In genomic region chr19:49409441-49410029, GRCh38 we compare ENCODE assay signal across 14 cellular contexts. TPM values are rescaled to one million over a fixed set of nuclear protein-coding genes. Genes with fewer than 3 reads are reported as not detected.
DNase-seq lines count a peak whose midpoint lies in the region; ATAC-seq lines count a peak whose summit lies in the region.
"Had no signal": no experiment of that assay in that cellular context is flagged by ENCODE, and none has a peak within 500 bp of the region (broad histone marks: within the 10 kb centered on the region; RNA-seq: fewer than 3 reads in every experiment).

No MANE protein-coding gene starts in this region.

- peak; percentile 69 for DNase-seq in activated effector memory CD4-positive, alpha-beta T cell treated with anti-CD3 and anti-CD28 coated beads, Interleukin-2, amount 50 U/mL, for 16 hours
- no peak for DNase-seq in activated effector memory CD4-positive, alpha-beta T cell treated with Interleukin-2 at 50 U/mL for 16 hours
- DNase-seq in NCI-H69 (lab: John Stamatoyannopoulos, UW) (peak; percentile 60), dedifferentiated amniotic fluid mesenchymal stem cell (ENCODE audit: extremely low spot score) (no peak)
- DNase-seq: NCI-H524 had no signal

- peak overlapping the region; percentile 74 for H3K4me3 Mint-ChIP-seq in activated T-helper 17 cell treated with anti-CD3 and anti-CD28 coated beads, Interleukin-2, amount 50 U/mL, for 72 hours
- peak overlapping the region; percentile 44 for H3K4me3 Mint-ChIP-seq in stimulated activated memory B cell treated with anti-CD40 and anti-IgM and Interleukin-4, amounts not matched to agents 10 μg/mL and 1 μg/mL and 100 μg/mL, for 72 hours
- H3K4me3 Mint-ChIP-seq: HFFc6 had no signal

- no peaks in the 10 kb centered on the region for H3K27me3 Mint-ChIP-seq in activated T-helper 17 cell treated with anti-CD3 and anti-CD28 coated beads, Interleukin-2, amount 50 U/mL, for 72 hours
- H3K27me3 Mint-ChIP-seq in stimulated activated memory B cell treated with anti-CD40 and anti-IgM and Interleukin-4, amounts not matched to agents 10 μg/mL and 1 μg/mL and 100 μg/mL, for 72 hours: no peaks in the 10 kb centered on the region

- ATAC-seq in activated T-helper 17 cell treated with anti-CD3 and anti-CD28 coated beads, Interleukin-2, amount 50 U/mL, for 72 hours (replicated peaks): peak; percentile 79
- peak; percentile 87 for ATAC-seq in stimulated activated memory B cell treated with anti-CD40 and anti-IgM and Interleukin-4, amounts not matched to agents 10 μg/mL and 1 μg/mL and 100 μg/mL, for 72 hours
- ATAC-seq in GM21717 (IDR thresholded peaks at IDR 0.05; ENCODE audit: unreplicated experiment) (no peak), GM18517 (IDR thresholded peaks at IDR 0.05; ENCODE audit: unreplicated experiment) (no peak)
- ATAC-seq: gastroesophageal sphincter had no signal

- peaks cover 33% of the 10 kb centered on the region for H3K4me1 Mint-ChIP-seq in activated T-helper 17 cell treated with anti-CD3 and anti-CD28 coated beads, Interleukin-2, amount 50 U/mL, for 72 hours
- peaks cover 68% of the 10 kb centered on the region for H3K4me1 Mint-ChIP-seq in stimulated activated memory B cell treated with anti-CD40 and anti-IgM and Interleukin-4, amounts not matched to agents 10 μg/mL and 1 μg/mL and 100 μg/mL, for 72 hours

- no peaks in the 10 kb centered on the region for H3K36me3 Mint-ChIP-seq in activated T-helper 17 cell treated with anti-CD3 and anti-CD28 coated beads, Interleukin-2, amount 50 U/mL, for 72 hours (ENCODE audit: low read depth)
- no peaks in the 10 kb centered on the region for H3K36me3 Mint-ChIP-seq in stimulated activated memory B cell treated with anti-CD40 and anti-IgM and Interleukin-4, amounts not matched to agents 10 μg/mL and 1 μg/mL and 100 μg/mL, for 72 hours

- H3K9me3 Mint-ChIP-seq in activated T-helper 17 cell treated with anti-CD3 and anti-CD28 coated beads, Interleukin-2, amount 50 U/mL, for 72 hours: no peaks in the 10 kb centered on the region
- peaks cover 4% of the 10 kb centered on the region for H3K9me3 Mint-ChIP-seq in stimulated activated memory B cell treated with anti-CD40 and anti-IgM and Interleukin-4, amounts not matched to agents 10 μg/mL and 1 μg/mL and 100 μg/mL, for 72 hours
- H3K9me3 Mint-ChIP-seq: HFFc6 had no signal

- H3K27ac Mint-ChIP-seq in activated T-helper 17 cell treated with anti-CD3 and anti-CD28 coated beads, Interleukin-2, amount 50 U/mL, for 72 hours: peak overlapping the region; percentile 89
- peak overlapping the region; percentile 92 for H3K27ac Mint-ChIP-seq in stimulated activated memory B cell treated with anti-CD40 and anti-IgM and Interleukin-4, amounts not matched to agents 10 μg/mL and 1 μg/mL and 100 μg/mL, for 72 hours
- H3K27ac Mint-ChIP-seq: HFFc6 had no signal

RNA-seq across cellular contexts. Expression of gene PTH2, which starts 13.7 kb away (rescaled TPM):
- total RNA-seq in activated T-helper 17 cell treated with anti-CD3 and anti-CD28 coated beads, Interleukin-2, amount 50 U/mL, for 72 hours: not detected
- total RNA-seq: bronchial epithelial cell, gastroesophageal sphincter, HFFc6, mononuclear cell, smooth muscle cell had no signal

RNA-seq across cellular contexts. Expression of gene GFY, which starts 15.7 kb away (rescaled TPM):
- not detected for total RNA-seq in activated T-helper 17 cell treated with anti-CD3 and anti-CD28 coated beads, Interleukin-2, amount 50 U/mL, for 72 hours
- total RNA-seq: bronchial epithelial cell, gastroesophageal sphincter, HFFc6, mononuclear cell, smooth muscle cell had no signal

RNA-seq across cellular contexts. Expression of gene KASH5, which starts 21.5 kb away (rescaled TPM):
- 1 to 10 TPM in 1 of 2 donors, not detected in 1; 1.1 TPM for total RNA-seq in activated T-helper 17 cell treated with anti-CD3 and anti-CD28 coated beads, Interleukin-2, amount 50 U/mL, for 72 hours
- total RNA-seq: bronchial epithelial cell, gastroesophageal sphincter, HFFc6, mononuclear cell, smooth muscle cell had no signal

RNA-seq across cellular contexts. Expression of gene SLC17A7, which starts 31.8 kb away (rescaled TPM):
- total RNA-seq in activated T-helper 17 cell treated with anti-CD3 and anti-CD28 coated beads, Interleukin-2, amount 50 U/mL, for 72 hours: under 1 TPM in 1 of 2 donors, not detected in 1; 0.40 TPM
- total RNA-seq: bronchial epithelial cell, mononuclear cell had no signal

RNA-seq across cellular contexts. Expression of gene PIH1D1, which starts 42.1 kb away (rescaled TPM):
- 100 to 1,000 TPM; 183 to 194 TPM for total RNA-seq in activated T-helper 17 cell treated with anti-CD3 and anti-CD28 coated beads, Interleukin-2, amount 50 U/mL, for 72 hours

Comparison
In these comparisons a context has a peak if more than half of its experiments do, and no peak if none do; other contexts are left out.
1. DNase-seq: peak in activated effector memory CD4-positive, alpha-beta T cell treated with anti-CD3 and anti-CD28 coated beads, Interleukin-2, amount 50 U/mL, for 16 hours (single experiment) and NCI-H69 (single experiment); none in activated effector memory CD4-positive, alpha-beta T cell treated with Interleukin-2 at 50 U/mL for 16 hours (single experiment) and dedifferentiated amniotic fluid mesenchymal stem cell (single experiment).
2. ATAC-seq: peak in activated T-helper 17 cell treated with anti-CD3 and anti-CD28 coated beads, Interleukin-2, amount 50 U/mL, for 72 hours (single experiment) and stimulated activated memory B cell treated with anti-CD40 and anti-IgM and Interleukin-4, amounts not matched to agents 10 μg/mL and 1 μg/mL and 100 μg/mL, for 72 hours (single experiment); none in GM21717 (single experiment) and GM18517 (single experiment).